Comparison of ENCODE assay signal across 2 cellular contexts in the genomic region with DNA sequence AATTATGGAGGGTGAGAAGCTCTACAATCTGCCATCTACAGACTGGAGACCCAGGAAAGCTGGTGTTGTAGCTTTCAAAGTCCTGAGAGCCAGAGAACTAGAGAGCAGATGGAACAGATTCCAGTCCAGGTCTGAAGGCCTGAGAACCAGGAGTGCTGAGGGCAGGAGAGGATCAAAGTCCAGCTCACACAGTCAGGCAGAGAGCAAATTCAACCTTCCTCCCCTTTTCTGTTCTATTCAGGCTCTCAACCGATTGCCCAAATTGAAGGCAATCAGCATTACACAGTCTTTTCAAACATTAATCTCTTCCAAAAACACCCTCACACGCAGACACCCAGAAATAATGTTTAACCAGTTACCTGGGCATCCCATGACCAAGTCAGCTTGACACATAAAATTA.
TF ChIP-seq lines count a peak whose summit lies in the region.

No MANE protein-coding gene starts in this region.

TF ChIP-seq in H1, 55 proteins besides CTCF, POLR2A, EP300 and RAD21:
- TF ChIP-seq CBX5 (IDR thresholded peaks at IDR 0.05; ENCODE audit: low read depth, low read length) (no peak), EGR1 (IDR thresholded peaks at IDR 0.05; ENCODE audit: borderline replicate concordance, low read depth, low read length) (no peak), NANOG (IDR thresholded peaks at IDR 0.05; ENCODE audit: insufficient read depth, low read depth, low read length, poor library complexity, severe bottlenecking) (no peak), KDM4A (IDR thresholded peaks at IDR 0.05; ENCODE audit: low read depth, low read length, severe bottlenecking) (no peak), GTF2F1 (IDR thresholded peaks at IDR 0.05; ENCODE audit: borderline replicate concordance, low read depth, low read length) (no peak), RBBP5 (IDR thresholded peaks at IDR 0.05; ENCODE audit: borderline replicate concordance, low read depth, low read length) (no peak), POU5F1 (IDR thresholded peaks at IDR 0.05; ENCODE audit: low read depth, low read length) (no peak), RFX5 (IDR thresholded peaks at IDR 0.05; ENCODE audit: borderline replicate concordance, low read depth, low read length) (no peak), HDAC6 (IDR thresholded peaks at IDR 0.05; ENCODE audit: low read depth, low read length) (no peak), YY1 (IDR thresholded peaks at IDR 0.05; ENCODE audit: low read depth, low read length) (no peak), CHD2 (IDR thresholded peaks at IDR 0.05; ENCODE audit: low read length) (no peak), PHF8 (conservative IDR thresholded peaks at IDR 0.05; ENCODE audit: low read depth, low read length) (no peak), SP2 (IDR thresholded peaks at IDR 0.05; ENCODE audit: low read length) (no peak), RNF2 (IDR thresholded peaks at IDR 0.05; ENCODE audit: borderline replicate concordance, low read depth, low read length, missing control alignments, poor library complexity, severe bottlenecking) (no peak), MAFK (IDR thresholded peaks at IDR 0.05; ENCODE audit: low read depth, low read length) (no peak), EZH2 (IDR thresholded peaks at IDR 0.05; ENCODE audit: low read depth, low read length, severe bottlenecking) (no peak), TAF7 (optimal IDR thresholded peaks at IDR 0.05; ENCODE audit: borderline replicate concordance, low read depth, low read length) (no peak)
- TF ChIP-seq, protein P1, sequence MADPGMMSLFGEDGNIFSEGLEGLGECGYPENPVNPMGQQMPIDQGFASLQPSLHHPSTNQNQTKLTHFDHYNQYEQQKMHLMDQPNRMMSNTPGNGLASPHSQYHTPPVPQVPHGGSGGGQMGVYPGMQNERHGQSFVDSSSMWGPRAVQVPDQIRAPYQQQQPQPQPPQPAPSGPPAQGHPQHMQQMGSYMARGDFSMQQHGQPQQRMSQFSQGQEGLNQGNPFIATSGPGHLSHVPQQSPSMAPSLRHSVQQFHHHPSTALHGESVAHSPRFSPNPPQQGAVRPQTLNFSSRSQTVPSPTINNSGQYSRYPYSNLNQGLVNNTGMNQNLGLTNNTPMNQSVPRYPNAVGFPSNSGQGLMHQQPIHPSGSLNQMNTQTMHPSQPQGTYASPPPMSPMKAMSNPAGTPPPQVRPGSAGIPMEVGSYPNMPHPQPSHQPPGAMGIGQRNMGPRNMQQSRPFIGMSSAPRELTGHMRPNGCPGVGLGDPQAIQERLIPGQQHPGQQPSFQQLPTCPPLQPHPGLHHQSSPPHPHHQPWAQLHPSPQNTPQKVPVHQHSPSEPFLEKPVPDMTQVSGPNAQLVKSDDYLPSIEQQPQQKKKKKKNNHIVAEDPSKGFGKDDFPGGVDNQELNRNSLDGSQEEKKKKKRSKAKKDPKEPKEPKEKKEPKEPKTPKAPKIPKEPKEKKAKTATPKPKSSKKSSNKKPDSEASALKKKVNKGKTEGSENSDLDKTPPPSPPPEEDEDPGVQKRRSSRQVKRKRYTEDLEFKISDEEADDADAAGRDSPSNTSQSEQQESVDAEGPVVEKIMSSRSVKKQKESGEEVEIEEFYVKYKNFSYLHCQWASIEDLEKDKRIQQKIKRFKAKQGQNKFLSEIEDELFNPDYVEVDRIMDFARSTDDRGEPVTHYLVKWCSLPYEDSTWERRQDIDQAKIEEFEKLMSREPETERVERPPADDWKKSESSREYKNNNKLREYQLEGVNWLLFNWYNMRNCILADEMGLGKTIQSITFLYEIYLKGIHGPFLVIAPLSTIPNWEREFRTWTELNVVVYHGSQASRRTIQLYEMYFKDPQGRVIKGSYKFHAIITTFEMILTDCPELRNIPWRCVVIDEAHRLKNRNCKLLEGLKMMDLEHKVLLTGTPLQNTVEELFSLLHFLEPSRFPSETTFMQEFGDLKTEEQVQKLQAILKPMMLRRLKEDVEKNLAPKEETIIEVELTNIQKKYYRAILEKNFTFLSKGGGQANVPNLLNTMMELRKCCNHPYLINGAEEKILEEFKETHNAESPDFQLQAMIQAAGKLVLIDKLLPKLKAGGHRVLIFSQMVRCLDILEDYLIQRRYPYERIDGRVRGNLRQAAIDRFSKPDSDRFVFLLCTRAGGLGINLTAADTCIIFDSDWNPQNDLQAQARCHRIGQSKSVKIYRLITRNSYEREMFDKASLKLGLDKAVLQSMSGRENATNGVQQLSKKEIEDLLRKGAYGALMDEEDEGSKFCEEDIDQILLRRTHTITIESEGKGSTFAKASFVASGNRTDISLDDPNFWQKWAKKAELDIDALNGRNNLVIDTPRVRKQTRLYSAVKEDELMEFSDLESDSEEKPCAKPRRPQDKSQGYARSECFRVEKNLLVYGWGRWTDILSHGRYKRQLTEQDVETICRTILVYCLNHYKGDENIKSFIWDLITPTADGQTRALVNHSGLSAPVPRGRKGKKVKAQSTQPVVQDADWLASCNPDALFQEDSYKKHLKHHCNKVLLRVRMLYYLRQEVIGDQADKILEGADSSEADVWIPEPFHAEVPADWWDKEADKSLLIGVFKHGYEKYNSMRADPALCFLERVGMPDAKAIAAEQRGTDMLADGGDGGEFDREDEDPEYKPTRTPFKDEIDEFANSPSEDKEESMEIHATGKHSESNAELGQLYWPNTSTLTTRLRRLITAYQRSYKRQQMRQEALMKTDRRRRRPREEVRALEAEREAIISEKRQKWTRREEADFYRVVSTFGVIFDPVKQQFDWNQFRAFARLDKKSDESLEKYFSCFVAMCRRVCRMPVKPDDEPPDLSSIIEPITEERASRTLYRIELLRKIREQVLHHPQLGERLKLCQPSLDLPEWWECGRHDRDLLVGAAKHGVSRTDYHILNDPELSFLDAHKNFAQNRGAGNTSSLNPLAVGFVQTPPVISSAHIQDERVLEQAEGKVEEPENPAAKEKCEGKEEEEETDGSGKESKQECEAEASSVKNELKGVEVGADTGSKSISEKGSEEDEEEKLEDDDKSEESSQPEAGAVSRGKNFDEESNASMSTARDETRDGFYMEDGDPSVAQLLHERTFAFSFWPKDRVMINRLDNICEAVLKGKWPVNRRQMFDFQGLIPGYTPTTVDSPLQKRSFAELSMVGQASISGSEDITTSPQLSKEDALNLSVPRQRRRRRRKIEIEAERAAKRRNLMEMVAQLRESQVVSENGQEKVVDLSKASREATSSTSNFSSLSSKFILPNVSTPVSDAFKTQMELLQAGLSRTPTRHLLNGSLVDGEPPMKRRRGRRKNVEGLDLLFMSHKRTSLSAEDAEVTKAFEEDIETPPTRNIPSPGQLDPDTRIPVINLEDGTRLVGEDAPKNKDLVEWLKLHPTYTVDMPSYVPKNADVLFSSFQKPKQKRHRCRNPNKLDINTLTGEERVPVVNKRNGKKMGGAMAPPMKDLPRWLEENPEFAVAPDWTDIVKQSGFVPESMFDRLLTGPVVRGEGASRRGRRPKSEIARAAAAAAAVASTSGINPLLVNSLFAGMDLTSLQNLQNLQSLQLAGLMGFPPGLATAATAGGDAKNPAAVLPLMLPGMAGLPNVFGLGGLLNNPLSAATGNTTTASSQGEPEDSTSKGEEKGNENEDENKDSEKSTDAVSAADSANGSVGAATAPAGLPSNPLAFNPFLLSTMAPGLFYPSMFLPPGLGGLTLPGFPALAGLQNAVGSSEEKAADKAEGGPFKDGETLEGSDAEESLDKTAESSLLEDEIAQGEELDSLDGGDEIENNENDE (IDR thresholded peaks at IDR 0.05; ENCODE audit: insufficient replicate concordance, low read length): no peak
- TF ChIP-seq, protein P2, sequence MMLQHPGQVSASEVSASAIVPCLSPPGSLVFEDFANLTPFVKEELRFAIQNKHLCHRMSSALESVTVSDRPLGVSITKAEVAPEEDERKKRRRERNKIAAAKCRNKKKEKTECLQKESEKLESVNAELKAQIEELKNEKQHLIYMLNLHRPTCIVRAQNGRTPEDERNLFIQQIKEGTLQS (IDR thresholded peaks at IDR 0.05; ENCODE audit: insufficient read depth, low read depth, low read length): no peak

TF ChIP-seq in liver, 16 proteins besides CTCF, POLR2A, EP300 and RAD21:
- TF ChIP-seq, protein P3, sequence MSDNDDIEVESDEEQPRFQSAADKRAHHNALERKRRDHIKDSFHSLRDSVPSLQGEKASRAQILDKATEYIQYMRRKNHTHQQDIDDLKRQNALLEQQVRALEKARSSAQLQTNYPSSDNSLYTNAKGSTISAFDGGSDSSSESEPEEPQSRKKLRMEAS (IDR thresholded peaks at IDR 0.05): peak; percentile 95
- TF ChIP-seq, protein P2 (IDR thresholded peaks at IDR 0.05): peak; percentile 38
- TF ChIP-seq HNF4G (IDR thresholded peaks at IDR 0.05) (peak; percentile 96), YY1 (IDR thresholded peaks at IDR 0.05) (peak; percentile 60), TAF1 (conservative IDR thresholded peaks at IDR 0.05) (peak; percentile 19), NR2F2 (IDR thresholded peaks at IDR 0.05) (no peak), SP1 (IDR thresholded peaks at IDR 0.05) (peak; percentile 96), FOXA2 (IDR thresholded peaks at IDR 0.05) (peak; percentile 68), RXRA (IDR thresholded peaks at IDR 0.05) (peak; percentile 87 to 96), FOXA1 (IDR thresholded peaks at IDR 0.05) (peak; percentile 41), JUND (IDR thresholded peaks at IDR 0.05) (peak; percentile 50 to 86), EGR1 (IDR thresholded peaks at IDR 0.05; ENCODE audit: low read depth in 2 of 2) (peak in 1 of 2 donors; percentile 84), HNF4A (conservative IDR thresholded peaks at IDR 0.05) (peak; percentile 99 to 100), GABPA (IDR thresholded peaks at IDR 0.05 in 1 of 2, conservative IDR thresholded peaks at IDR 0.05 in 1 of 2) (peak in 1 of 2 donors; percentile 53)
- TF ChIP-seq, protein P4, sequence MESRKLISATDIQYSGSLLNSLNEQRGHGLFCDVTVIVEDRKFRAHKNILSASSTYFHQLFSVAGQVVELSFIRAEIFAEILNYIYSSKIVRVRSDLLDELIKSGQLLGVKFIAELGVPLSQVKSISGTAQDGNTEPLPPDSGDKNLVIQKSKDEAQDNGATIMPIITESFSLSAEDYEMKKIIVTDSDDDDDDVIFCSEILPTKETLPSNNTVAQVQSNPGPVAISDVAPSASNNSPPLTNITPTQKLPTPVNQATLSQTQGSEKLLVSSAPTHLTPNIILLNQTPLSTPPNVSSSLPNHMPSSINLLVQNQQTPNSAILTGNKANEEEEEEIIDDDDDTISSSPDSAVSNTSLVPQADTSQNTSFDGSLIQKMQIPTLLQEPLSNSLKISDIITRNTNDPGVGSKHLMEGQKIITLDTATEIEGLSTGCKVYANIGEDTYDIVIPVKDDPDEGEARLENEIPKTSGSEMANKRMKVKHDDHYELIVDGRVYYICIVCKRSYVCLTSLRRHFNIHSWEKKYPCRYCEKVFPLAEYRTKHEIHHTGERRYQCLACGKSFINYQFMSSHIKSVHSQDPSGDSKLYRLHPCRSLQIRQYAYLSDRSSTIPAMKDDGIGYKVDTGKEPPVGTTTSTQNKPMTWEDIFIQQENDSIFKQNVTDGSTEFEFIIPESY (IDR thresholded peaks at IDR 0.05): peak; percentile 89
- TF ChIP-seq, protein P5, sequence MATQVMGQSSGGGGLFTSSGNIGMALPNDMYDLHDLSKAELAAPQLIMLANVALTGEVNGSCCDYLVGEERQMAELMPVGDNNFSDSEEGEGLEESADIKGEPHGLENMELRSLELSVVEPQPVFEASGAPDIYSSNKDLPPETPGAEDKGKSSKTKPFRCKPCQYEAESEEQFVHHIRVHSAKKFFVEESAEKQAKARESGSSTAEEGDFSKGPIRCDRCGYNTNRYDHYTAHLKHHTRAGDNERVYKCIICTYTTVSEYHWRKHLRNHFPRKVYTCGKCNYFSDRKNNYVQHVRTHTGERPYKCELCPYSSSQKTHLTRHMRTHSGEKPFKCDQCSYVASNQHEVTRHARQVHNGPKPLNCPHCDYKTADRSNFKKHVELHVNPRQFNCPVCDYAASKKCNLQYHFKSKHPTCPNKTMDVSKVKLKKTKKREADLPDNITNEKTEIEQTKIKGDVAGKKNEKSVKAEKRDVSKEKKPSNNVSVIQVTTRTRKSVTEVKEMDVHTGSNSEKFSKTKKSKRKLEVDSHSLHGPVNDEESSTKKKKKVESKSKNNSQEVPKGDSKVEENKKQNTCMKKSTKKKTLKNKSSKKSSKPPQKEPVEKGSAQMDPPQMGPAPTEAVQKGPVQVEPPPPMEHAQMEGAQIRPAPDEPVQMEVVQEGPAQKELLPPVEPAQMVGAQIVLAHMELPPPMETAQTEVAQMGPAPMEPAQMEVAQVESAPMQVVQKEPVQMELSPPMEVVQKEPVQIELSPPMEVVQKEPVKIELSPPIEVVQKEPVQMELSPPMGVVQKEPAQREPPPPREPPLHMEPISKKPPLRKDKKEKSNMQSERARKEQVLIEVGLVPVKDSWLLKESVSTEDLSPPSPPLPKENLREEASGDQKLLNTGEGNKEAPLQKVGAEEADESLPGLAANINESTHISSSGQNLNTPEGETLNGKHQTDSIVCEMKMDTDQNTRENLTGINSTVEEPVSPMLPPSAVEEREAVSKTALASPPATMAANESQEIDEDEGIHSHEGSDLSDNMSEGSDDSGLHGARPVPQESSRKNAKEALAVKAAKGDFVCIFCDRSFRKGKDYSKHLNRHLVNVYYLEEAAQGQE (IDR thresholded peaks at IDR 0.05): peak; percentile 75
